28 cellular contexts compared by ENCODE assay signal in the genomic region with DNA sequence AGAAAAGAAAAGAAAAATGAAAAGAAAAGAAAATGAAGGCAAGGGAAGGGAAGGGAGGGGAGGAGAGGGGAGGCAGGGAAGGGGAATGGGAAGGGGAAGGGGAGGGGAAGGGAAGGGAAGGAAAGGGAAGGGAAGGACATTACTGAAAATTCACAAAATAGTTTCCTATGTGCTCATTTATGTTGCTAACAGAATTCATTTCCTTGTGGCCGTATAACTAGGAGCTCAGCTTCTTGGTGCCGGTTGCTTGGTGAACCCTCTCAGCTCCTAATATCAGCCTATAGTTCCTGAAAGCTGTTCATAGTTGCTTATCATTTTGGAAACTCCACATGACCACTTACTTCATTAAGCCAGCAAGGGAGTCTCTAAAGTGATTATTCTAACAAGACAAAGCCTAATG.
"Had no signal": no experiment of that assay in that cellular context is flagged by ENCODE, and none has a peak within 500 bp of the region (broad histone marks: within the 10 kb centered on the region; RNA-seq: fewer than 3 reads in every experiment).

No MANE protein-coding gene starts in this region.

- H3K4me3 ChIP-seq: colonic mucosa, coronary artery, dorsolateral prefrontal cortex, esophagus muscularis mucosa, esophagus squamous epithelium, gastrocnemius medialis, gastroesophageal sphincter, heart left ventricle, heart right ventricle had no signal

- H3K4me1 ChIP-seq: colonic mucosa, esophagus muscularis mucosa, esophagus squamous epithelium, foreskin keratinocyte, gastrocnemius medialis, gastroesophageal sphincter, heart left ventricle, heart right ventricle had no signal

- H3K9me3 ChIP-seq: colonic mucosa, esophagus muscularis mucosa, esophagus squamous epithelium, gastrocnemius medialis, gastroesophageal sphincter, heart right ventricle had no signal

- H3K27ac ChIP-seq: colonic mucosa, coronary artery, dorsolateral prefrontal cortex, epithelial cell of prostate, esophagus muscularis mucosa, esophagus squamous epithelium, foreskin keratinocyte, gastrocnemius medialis, gastroesophageal sphincter, heart left ventricle, heart right ventricle had no signal

- H3K36me3 ChIP-seq: colonic mucosa, esophagus muscularis mucosa, esophagus squamous epithelium, gastrocnemius medialis, gastroesophageal sphincter, heart left ventricle, heart right ventricle had no signal

- H3K27me3 ChIP-seq: colonic mucosa, dorsolateral prefrontal cortex, esophagus muscularis mucosa, esophagus squamous epithelium, foreskin keratinocyte, gastrocnemius medialis, gastroesophageal sphincter, heart left ventricle, heart right ventricle had no signal

- FAIRE-seq: colon, endometrium, endothelial cell of umbilical vein, frontal cortex had no signal

- DNase-seq: colonic mucosa; cortex of kidney; dermis blood vessel endothelial cell; dorsolateral prefrontal cortex; effector CD4-positive, alpha-beta T cell; effector CD8-positive, alpha-beta T cell; effector memory CD4-positive, alpha-beta T cell; effector memory CD8-positive, alpha-beta T cell; endodermal cell; erythroblast; esophagus squamous epithelium; foreskin fibroblast; foreskin keratinocyte; foreskin melanocyte; gastrocnemius medialis; glutamatergic neuron; head of caudate nucleus; heart left ventricle; heart right ventricle had no signal

- ATAC-seq: effector memory CD8-positive, alpha-beta T cell; esophagus mucosa; foreskin keratinocyte; gastrocnemius medialis; gastroesophageal sphincter; heart left ventricle; heart right ventricle had no signal
